13 cellular contexts compared by ENCODE assay signal in the genomic region with DNA sequence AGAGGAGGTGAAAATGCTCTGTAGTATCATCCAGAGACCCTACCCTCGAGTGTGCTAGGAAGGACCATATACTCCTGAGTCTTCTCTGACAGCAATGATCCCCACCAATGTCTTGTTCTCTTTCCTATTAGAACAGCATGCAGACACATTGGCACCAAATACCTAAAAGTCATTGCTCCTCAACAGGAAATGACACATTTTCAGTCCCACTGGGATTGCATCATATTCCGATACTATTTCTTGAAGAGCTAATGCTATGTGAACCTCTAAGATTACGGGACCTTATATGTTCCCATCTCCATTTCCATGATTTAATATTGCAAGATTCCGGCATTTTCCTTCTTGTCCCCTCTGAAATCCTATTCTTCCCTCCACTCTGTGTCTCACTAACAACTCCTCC.
DNase-seq lines count a peak whose midpoint lies in the region; ATAC-seq and TF ChIP-seq lines count a peak whose summit lies in the region.
"Had no signal": no experiment of that assay in that cellular context is flagged by ENCODE, and none has a peak within 500 bp of the region (broad histone marks: within the 10 kb centered on the region; RNA-seq: fewer than 3 reads in every experiment).

No MANE protein-coding gene starts in this region.

- TF ChIP-seq CTCF in fibroblast of the aortic adventitia (IDR thresholded peaks at IDR 0.05; ENCODE audit: insufficient read depth, low read length), result no peak
- TF ChIP-seq CTCF in GM13977 (IDR thresholded peaks at IDR 0.05; ENCODE audit: extremely low read depth, insufficient read depth, missing control alignments), result no peak

- in situ Hi-C loops in GM13977 (cut with MboI; ENCODE audit: low pct_unique_long_range_greater_than_20kb, low sequenced_read_pairs, unreplicated experiment), result loop anchor here (25.0 kb wide), 1 partner anchor 370 kb away; no protein-coding TSS in a partner anchor

- H3K36me3 ChIP-seq in ACC112 (ENCODE audit: insufficient read depth, low read length) (no peaks in the 10 kb centered on the region), SK-N-MC (ENCODE audit: insufficient read depth, low read length) (no peaks in the 10 kb centered on the region)

- H3K4me3 ChIP-seq in ACC112 (ENCODE audit: low read depth, low read length) (peak overlapping the region; percentile 50; the same call in 1 of the 2 replicates), SK-N-MC (0 out of 2 replicates have a peak overlapping the region, but pooled peaks have one; percentile 7), fibroblast of the aortic adventitia (ENCODE audit: low read depth, low read length) (no peak overlapping the region)

- no peak overlapping the region for H2AFZ ChIP-seq in ACC112 (ENCODE audit: low read length, unreplicated experiment)

- DNase-seq in HS-27A (ENCODE audit: low read depth), result peak; percentile 36
- no peak for DNase-seq in SK-N-MC (ENCODE audit: low read depth, low spot score)
- peak; percentile 80 for DNase-seq in fibroblast of the aortic adventitia (ENCODE audit: low read depth)
- DNase-seq in GM13977 (ENCODE audit: low spot score), result no peak
- DNase-seq in hippocampal formation (lab: John Stamatoyannopoulos, UW), result no peak
- DNase-seq in NCI-H1092 treated with DMSO at 0.1 percent for 48 hours (lab: John Stamatoyannopoulos, UW), result no peak
- DNase-seq: activated naive CD4-positive, alpha-beta T cell treated with anti-CD3 and anti-CD28 coated beads, Interleukin-2, amount 50 U/mL, for 16 hours; foreskin melanocyte; islet precursor cell; NCI-H2171; stimulated activated naive CD8-positive, alpha-beta T cell treated with anti-CD3 and anti-CD28 coated beads, Interleukin-15, Interleukin-2, amounts not matched to agents 100 U/mL and 50 U/mL, for 24 hours had no signal

- H3K9me3 ChIP-seq in SK-N-MC (ENCODE audit: low read depth, low read length), result no peaks in the 10 kb centered on the region

- no peak for ATAC-seq in GM21576 (IDR thresholded peaks at IDR 0.05; ENCODE audit: unreplicated experiment)
- ATAC-seq: stimulated activated naive CD8-positive, alpha-beta T cell treated with anti-CD3 and anti-CD28 coated beads, Interleukin-15, Interleukin-2, amounts not matched to agents 100 U/mL and 50 U/mL, for 24 hours had no signal

- H3K9ac ChIP-seq in SK-N-MC (ENCODE audit: insufficient read length), result no peak overlapping the region

- no peaks in the 10 kb centered on the region for H3K79me2 ChIP-seq in ACC112 (ENCODE audit: control insufficient read depth, insufficient read depth, low read length, unreplicated experiment)

- H3K4me1 ChIP-seq in ACC112 (ENCODE audit: control insufficient read depth, insufficient read depth, low read length, unreplicated experiment), result peaks cover 40% of the 10 kb centered on the region

- no peaks in the 10 kb centered on the region for H3K27me3 ChIP-seq in ACC112 (ENCODE audit: insufficient read depth, low read length)

- H3K27ac ChIP-seq in ACC112 (ENCODE audit: low read depth, low read length) (peak overlapping the region; percentile 97), SK-N-MC (no peak overlapping the region; the same call in 1 of the 2 replicates)

Comparison
In these comparisons a context has a peak if more than half of its experiments do, and no peak if none do; other contexts are left out.
1. DNase-seq: peak in HS-27A (single experiment) and fibroblast of the aortic adventitia (single experiment); none in SK-N-MC (single experiment), GM13977 (single experiment), hippocampal formation (0 of 2) and NCI-H1092 treated with DMSO at 0.1 percent for 48 hours (single experiment).